Comparison of ENCODE assay signal across 8 cellular contexts in the genomic region with DNA sequence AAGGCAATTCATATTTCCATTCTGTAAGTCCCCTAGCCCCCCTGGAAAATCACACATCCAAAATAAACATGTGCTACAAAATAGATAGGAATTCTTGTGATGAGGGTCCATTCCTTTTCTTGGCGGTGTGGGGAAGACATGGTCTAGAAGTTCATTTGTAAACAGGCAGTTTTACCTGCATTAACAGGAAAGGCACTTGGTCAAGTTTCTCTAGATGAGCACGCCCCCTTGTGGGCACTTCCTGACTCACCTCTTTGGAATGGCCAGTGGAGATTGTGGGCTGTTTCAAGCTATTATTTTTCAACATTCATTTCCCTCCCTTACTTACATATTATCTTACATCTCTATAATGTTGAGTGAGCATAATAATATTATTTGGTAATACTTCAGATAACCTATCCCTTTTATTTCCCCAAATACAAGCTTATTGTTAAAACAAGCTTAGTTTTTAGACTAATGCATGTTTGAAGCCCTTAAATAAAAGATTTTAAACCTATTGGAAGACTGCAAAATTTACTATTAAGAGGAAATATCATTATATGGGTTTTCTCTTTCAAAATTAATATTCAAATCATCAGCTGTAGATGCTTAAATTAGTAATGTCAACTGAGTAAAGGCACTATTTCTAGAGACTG.
A peak's percentile ranks its signal among the peaks of the same experiment; 100 is the strongest.
DNase-seq lines count a peak whose midpoint lies in the region; ATAC-seq and TF ChIP-seq lines count a peak whose summit lies in the region.

No MANE protein-coding gene starts in this region.

- TF ChIP-seq CTCF in choroid plexus epithelial cell (conservative IDR thresholded peaks at IDR 0.05; ENCODE audit: low read depth, low read length) (peak; percentile 88), right lobe of liver (IDR thresholded peaks at IDR 0.05) (peak; percentile 80 to 90 (median 84))

- 0% methylated on average over 2 of the region's 2 CpGs for WGBS in right lobe of liver (ENCODE audit: insufficient coverage, low coverage, low lambda C conversion rate, missing lambda C conversion rate)

- no peaks in the 10 kb centered on the region for H3K9me3 ChIP-seq in right lobe of liver

- ATAC-seq in HG02884 (IDR thresholded peaks at IDR 0.05; ENCODE audit: unreplicated experiment), result peak; percentile 92
- peak; percentile 89 to 95 (median 90) for ATAC-seq in right lobe of liver

- no peak overlapping the region for H3K27ac ChIP-seq in right lobe of liver

- no peaks in the 10 kb centered on the region for H3K36me3 ChIP-seq in right lobe of liver

- intact Hi-C loops in right lobe of liver (cut with DNase I), result no loop called here

- no peak for TF ChIP-seq POLR2A in right lobe of liver (IDR thresholded peaks at IDR 0.05)

- H3K4me3 ChIP-seq in choroid plexus epithelial cell (ENCODE audit: low read depth, low read length), result no peak overlapping the region
- no peak overlapping the region for H3K4me3 ChIP-seq in right lobe of liver

- no peaks in the 10 kb centered on the region for H3K27me3 ChIP-seq in right lobe of liver

- peak; percentile 8 to 56 for DNase-seq in NOMO-1 (lab: John Stamatoyannopoulos, UW; ENCODE audit: unreplicated experiment in 2 of 2)
- DNase-seq in NOMO-1 treated with dmso at 0.1 percent for 144 hours (lab: John Stamatoyannopoulos, UW; ENCODE audit: unreplicated experiment), result no peak
- peak; percentile 79 for DNase-seq in NCI-H2171 (lab: John Stamatoyannopoulos, UW)
- DNase-seq in activated CD4-positive, alpha-beta T cell treated with anti-CD3 and anti-CD28 coated beads for 1 hour, result peak; percentile 33
- peak; percentile 88 for DNase-seq in choroid plexus epithelial cell (ENCODE audit: low read depth)
- peak; percentile 77 to 81 (median 78) for DNase-seq in right lobe of liver
- DNase-seq in stimulated activated CD8-positive, alpha-beta memory T cell treated with anti-CD3 and anti-CD28 coated beads, Interleukin-12 subunit alpha, Interleukin-12 subunit beta, amount 100 ng/mL, for 1 hour (ENCODE audit: low read depth), result peak; percentile 45

- no peaks in the 10 kb centered on the region for H3K4me1 ChIP-seq in right lobe of liver
